In genomic region chr9:126449725-126450443, GRCh38 we compare ENCODE assay signal across 19 cellular contexts.
"Had no signal": no experiment of that assay in that cellular context is flagged by ENCODE, and none has a peak within 500 bp of the region (broad histone marks: within the 10 kb centered on the region; RNA-seq: fewer than 3 reads in every experiment).

No MANE protein-coding gene starts in this region.

- H3K27me3 Mint-ChIP-seq: activated CD4-positive, alpha-beta T cell treated with anti-CD3 and anti-CD28 coated beads, Interleukin-2, amount 10 ng/mL, durations not matched to agents 7 days and 5 days; activated naive CD4-positive, alpha-beta T cell treated with anti-CD3 and anti-CD28 coated beads, Interleukin-2, amount 50 U/mL, for 24 hours; effector memory CD8-positive, alpha-beta T cell had no signal

- DNase-seq: activated CD4-positive, alpha-beta T cell treated with anti-CD3 and anti-CD28 coated beads, Interleukin-2, amount 10 ng/mL, durations not matched to agents 7 days and 5 days; activated CD8-positive, alpha-beta T cell treated with anti-CD3 and anti-CD28 coated beads, Interleukin-2, amount 10 ng/mL, durations not matched to agents 7 days and 5 days; activated gamma-delta T cell; effector memory CD8-positive, alpha-beta T cell; foreskin fibroblast; left colon; lower lobe of right lung; nucleus accumbens; stimulated activated naive CD8-positive, alpha-beta T cell treated with anti-CD3 and anti-CD28 coated beads, Interleukin-15, Interleukin-2, amounts not matched to agents 100 U/mL and 50 U/mL, for 24 hours; trophoblast cell had no signal

- H3K4me1 Mint-ChIP-seq: mesothelial cell of epicardium had no signal

- H3K36me3 Mint-ChIP-seq: natural killer cell treated with Interleukin-12 subunit alpha and Interleukin-12 subunit beta and Interleukin-15 and Interleukin-18, amount 100 ng/mL, for 72 hours had no signal

- H3K4me3 Mint-ChIP-seq: activated CD4-positive, alpha-beta T cell treated with anti-CD3 and anti-CD28 coated beads, Interleukin-2, amount 10 ng/mL, durations not matched to agents 7 days and 5 days; activated CD8-positive, alpha-beta T cell treated with anti-CD3 and anti-CD28 coated beads, Interleukin-2, amount 10 ng/mL, durations not matched to agents 7 days and 5 days; activated naive CD4-positive, alpha-beta T cell treated with anti-CD3 and anti-CD28 coated beads, Interleukin-2, amount 50 U/mL, for 24 hours; dendritic cell treated with granulocyte-macrophage colony-stimulating factor and Interleukin-4, amounts not matched to agents 40 ng/mL and 50 ng/mL, for 4 days; effector memory CD8-positive, alpha-beta T cell; mesothelial cell of epicardium; natural killer cell treated with Interleukin-12 subunit alpha and Interleukin-12 subunit beta and Interleukin-15 and Interleukin-18, amount 100 ng/mL, for 72 hours; T-helper 1 cell treated with Interleukin-12 subunit alpha and Interleukin-12 subunit beta and Interleukin-4 antibody, amounts not matched to agents 30 μg/mL and 1 μg/mL, for 36 hours had no signal

- H3K9me3 Mint-ChIP-seq: activated CD4-positive, alpha-beta T cell treated with anti-CD3 and anti-CD28 coated beads, Interleukin-2, amount 10 ng/mL, durations not matched to agents 7 days and 5 days; activated naive CD4-positive, alpha-beta T cell treated with anti-CD3 and anti-CD28 coated beads, Interleukin-2, amount 50 U/mL, for 24 hours; dendritic cell treated with granulocyte-macrophage colony-stimulating factor and Interleukin-4, amounts not matched to agents 40 ng/mL and 50 ng/mL, for 4 days; effector memory CD8-positive, alpha-beta T cell; mesothelial cell of epicardium; natural killer cell treated with Interleukin-12 subunit alpha and Interleukin-12 subunit beta and Interleukin-15 and Interleukin-18, amount 100 ng/mL, for 72 hours; T-helper 1 cell treated with Interleukin-12 subunit alpha and Interleukin-12 subunit beta and Interleukin-4 antibody, amounts not matched to agents 30 μg/mL and 1 μg/mL, for 36 hours had no signal

- H3K4me3 ChIP-seq: ascending aorta, breast epithelium, hepatocyte, lower lobe of right lung, vagina had no signal

- H3K27ac Mint-ChIP-seq: activated CD4-positive, alpha-beta T cell treated with anti-CD3 and anti-CD28 coated beads, Interleukin-2, amount 10 ng/mL, durations not matched to agents 7 days and 5 days; activated CD8-positive, alpha-beta T cell treated with anti-CD3 and anti-CD28 coated beads, Interleukin-2, amount 10 ng/mL, durations not matched to agents 7 days and 5 days; activated naive CD4-positive, alpha-beta T cell treated with anti-CD3 and anti-CD28 coated beads, Interleukin-2, amount 50 U/mL, for 24 hours; dendritic cell treated with granulocyte-macrophage colony-stimulating factor and Interleukin-4, amounts not matched to agents 40 ng/mL and 50 ng/mL, for 4 days; mesothelial cell of epicardium; natural killer cell treated with Interleukin-12 subunit alpha and Interleukin-12 subunit beta and Interleukin-15 and Interleukin-18, amount 100 ng/mL, for 72 hours; T-helper 1 cell treated with Interleukin-12 subunit alpha and Interleukin-12 subunit beta and Interleukin-4 antibody, amounts not matched to agents 30 μg/mL and 1 μg/mL, for 36 hours had no signal

- H3K27ac ChIP-seq: ascending aorta, hepatocyte, lower lobe of right lung, vagina had no signal
